Comparison of ENCODE assay signal across 8 cellular contexts in the genomic region with DNA sequence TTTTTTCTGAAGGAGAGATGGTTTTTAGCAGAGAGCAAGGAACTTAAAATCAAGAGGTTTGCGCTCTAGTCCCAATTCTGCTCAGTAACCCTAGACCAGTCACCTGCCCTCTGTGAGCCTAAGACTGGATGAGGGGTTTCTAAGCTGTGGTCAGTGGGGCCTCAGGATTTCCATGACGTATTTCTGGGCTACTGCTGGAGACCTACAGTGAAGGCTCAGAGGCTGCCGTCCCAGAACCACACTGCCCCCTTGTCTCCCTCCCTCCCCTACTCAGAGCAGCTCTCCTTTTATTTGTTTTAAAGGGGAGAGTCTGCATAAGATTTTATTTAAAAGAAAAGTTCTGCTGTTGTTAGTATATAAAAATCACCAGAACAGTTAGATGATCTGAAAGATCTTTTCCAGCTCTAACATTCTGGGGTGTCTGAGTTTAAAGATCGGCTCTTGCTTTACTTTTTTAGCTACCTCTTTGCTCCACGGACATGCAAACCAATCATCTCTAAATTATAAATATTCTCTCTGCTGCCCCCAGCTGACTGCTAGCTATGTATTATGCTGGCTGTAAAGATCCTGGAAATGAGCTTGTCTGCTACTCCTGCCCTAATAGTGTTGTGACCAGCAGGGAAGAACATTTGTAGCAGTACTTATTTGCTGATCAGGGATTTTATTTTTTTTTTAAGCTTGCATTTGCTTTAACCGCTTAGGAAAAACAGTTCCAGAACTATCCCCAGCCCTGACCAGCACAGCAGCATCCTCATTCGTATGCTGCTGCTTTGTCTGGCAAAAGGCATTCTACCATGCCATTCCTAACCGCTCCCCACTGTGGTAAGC. TPM values are rescaled to one million over a fixed set of nuclear protein-coding genes. Genes with fewer than 3 reads are reported as not detected.
DNase-seq lines count a peak whose midpoint lies in the region; ATAC-seq, FAIRE-seq and TF ChIP-seq lines count a peak whose summit lies in the region.

No MANE protein-coding gene starts in this region.

- peak; percentile 70 for TF ChIP-seq CTCF in HFFc6 (IDR thresholded peaks at IDR 0.05)
- peak; percentile 31 for TF ChIP-seq CTCF in bronchial epithelial cell (IDR thresholded peaks at IDR 0.05; ENCODE audit: insufficient read depth, low read length, severe bottlenecking)
- peak; percentile 44 for TF ChIP-seq CTCF in liver (IDR thresholded peaks at IDR 0.05; ENCODE audit: low read depth, low read length, missing input control)
- peak; percentile 28 to 59 (median 34) for TF ChIP-seq CTCF in uterus (IDR thresholded peaks at IDR 0.05)

- H3K4me3 Mint-ChIP-seq in HFFc6: peak overlapping the region; percentile 76

- intact Hi-C loops in uterus (cut with DNase I; ENCODE audit: low total_unique reads): no loop called here

- peak overlapping the region; percentile 78 for H3K27ac Mint-ChIP-seq in HFFc6

- no peaks in the 10 kb centered on the region for H3K27me3 ChIP-seq in bronchial epithelial cell (ENCODE audit: control insufficient read depth, insufficient read depth, low read length)
- H3K27me3 ChIP-seq in liver (ENCODE audit: control insufficient read depth in 4 of 4, insufficient read depth in 4 of 4, low read length in 3 of 4): no peaks in the 10 kb centered on the region
- no peaks in the 10 kb centered on the region for H3K27me3 ChIP-seq in uterus

- peaks cover 62% of the 10 kb centered on the region for H3K4me1 Mint-ChIP-seq in HFFc6 (ENCODE audit: low read depth)

- peak; percentile 52 to 54 for TF ChIP-seq RAD21 in liver (IDR thresholded peaks at IDR 0.05)

- H3K36me3 ChIP-seq in bronchial epithelial cell (ENCODE audit: control insufficient read depth, insufficient read depth, low read length) (no peaks in the 10 kb centered on the region), liver (ENCODE audit: control insufficient read depth in 4 of 4, insufficient read depth in 3 of 4, low read depth in 1 of 4, low read length in 3 of 4) (no peaks in the 10 kb centered on the region), uterus (no peaks in the 10 kb centered on the region)

- H3K36me3 Mint-ChIP-seq in HFFc6 (ENCODE audit: low read depth): no peaks in the 10 kb centered on the region

- 43% methylated on average over 8 of the region's 8 CpGs for WGBS in liver

- no peak overlapping the region for H3K27ac ChIP-seq in liver (ENCODE audit: low read depth in 1 of 2, low read length in 2 of 2)
- H3K27ac ChIP-seq in uterus: peak overlapping the region; percentile 28 to 44

- FAIRE-seq in bronchial epithelial cell (lab: Jason Lieb, UNC): no peak
- FAIRE-seq in GM12892 (lab: Jason Lieb, UNC): no peak

- DNase-seq in DMS153 (lab: John Stamatoyannopoulos, UW) (peak; percentile 7), HFFc6 (peak; percentile 69), NOMO-1 (lab: John Stamatoyannopoulos, UW; ENCODE audit: unreplicated experiment in 2 of 2) (peak; percentile 24), bronchial epithelial cell (ENCODE audit: low read depth) (peak; percentile 32), uterus (peak in 1 of 2 donors; percentile 20), GM12892 (ENCODE audit: insufficient read length) (no peak)

- peak overlapping the region in 1 of 2 donors; percentile 12 for H3K9ac ChIP-seq in liver (ENCODE audit: low read depth in 1 of 2, low read length in 2 of 2)

- no peaks in the 10 kb centered on the region; the same call in 1 of the 2 replicates for H3K27me3 Mint-ChIP-seq in HFFc6 (ENCODE audit: insufficient read depth)

- H3K4me1 ChIP-seq in liver (ENCODE audit: control insufficient read depth in 4 of 4, insufficient read depth in 4 of 4, low read length in 3 of 4) (peaks cover 0 to 10% (median 1%) of the 10 kb centered on the region in 4 donors), uterus (no peaks in the 10 kb centered on the region)

- no peak for ATAC-seq in GM21447 (IDR thresholded peaks at IDR 0.05; ENCODE audit: unreplicated experiment)

- no peak overlapping the region for H3K4me3 ChIP-seq in bronchial epithelial cell (ENCODE audit: low read depth, low read length)
- peak overlapping the region in 2 of 3 donors; percentile 27 to 37 for H3K4me3 ChIP-seq in liver (ENCODE audit: low read depth in 1 of 3, low read length in 3 of 3)
- H3K4me3 ChIP-seq in uterus: no peak overlapping the region

- no peaks in the 10 kb centered on the region for H3K9me3 ChIP-seq in liver (ENCODE audit: control insufficient read depth in 4 of 4, low read length in 3 of 4)
- no peaks in the 10 kb centered on the region for H3K9me3 ChIP-seq in uterus

- TF ChIP-seq POLR2A in uterus (IDR thresholded peaks at IDR 0.05) (no peak), GM12892 (IDR thresholded peaks at IDR 0.05; ENCODE audit: low read depth, low read length) (no peak)

- no peaks in the 10 kb centered on the region for H3K9me3 Mint-ChIP-seq in HFFc6

TF ChIP-seq in liver, 16 proteins besides CTCF, POLR2A, EP300 and RAD21:
- no peak for TF ChIP-seq EGR1 (IDR thresholded peaks at IDR 0.05; ENCODE audit: low read depth in 2 of 2)
- no peak for TF ChIP-seq FOXA1 (IDR thresholded peaks at IDR 0.05)
- no peak for TF ChIP-seq NR2F2 (IDR thresholded peaks at IDR 0.05)
- no peak for TF ChIP-seq SP1 (IDR thresholded peaks at IDR 0.05)
- TF ChIP-seq, protein P1, sequence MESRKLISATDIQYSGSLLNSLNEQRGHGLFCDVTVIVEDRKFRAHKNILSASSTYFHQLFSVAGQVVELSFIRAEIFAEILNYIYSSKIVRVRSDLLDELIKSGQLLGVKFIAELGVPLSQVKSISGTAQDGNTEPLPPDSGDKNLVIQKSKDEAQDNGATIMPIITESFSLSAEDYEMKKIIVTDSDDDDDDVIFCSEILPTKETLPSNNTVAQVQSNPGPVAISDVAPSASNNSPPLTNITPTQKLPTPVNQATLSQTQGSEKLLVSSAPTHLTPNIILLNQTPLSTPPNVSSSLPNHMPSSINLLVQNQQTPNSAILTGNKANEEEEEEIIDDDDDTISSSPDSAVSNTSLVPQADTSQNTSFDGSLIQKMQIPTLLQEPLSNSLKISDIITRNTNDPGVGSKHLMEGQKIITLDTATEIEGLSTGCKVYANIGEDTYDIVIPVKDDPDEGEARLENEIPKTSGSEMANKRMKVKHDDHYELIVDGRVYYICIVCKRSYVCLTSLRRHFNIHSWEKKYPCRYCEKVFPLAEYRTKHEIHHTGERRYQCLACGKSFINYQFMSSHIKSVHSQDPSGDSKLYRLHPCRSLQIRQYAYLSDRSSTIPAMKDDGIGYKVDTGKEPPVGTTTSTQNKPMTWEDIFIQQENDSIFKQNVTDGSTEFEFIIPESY (IDR thresholded peaks at IDR 0.05): no peak
- TF ChIP-seq, protein P2, sequence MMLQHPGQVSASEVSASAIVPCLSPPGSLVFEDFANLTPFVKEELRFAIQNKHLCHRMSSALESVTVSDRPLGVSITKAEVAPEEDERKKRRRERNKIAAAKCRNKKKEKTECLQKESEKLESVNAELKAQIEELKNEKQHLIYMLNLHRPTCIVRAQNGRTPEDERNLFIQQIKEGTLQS (IDR thresholded peaks at IDR 0.05): no peak
- TF ChIP-seq YY1 (IDR thresholded peaks at IDR 0.05): no peak
- TF ChIP-seq HNF4A (conservative IDR thresholded peaks at IDR 0.05): no peak
- TF ChIP-seq, protein P3, sequence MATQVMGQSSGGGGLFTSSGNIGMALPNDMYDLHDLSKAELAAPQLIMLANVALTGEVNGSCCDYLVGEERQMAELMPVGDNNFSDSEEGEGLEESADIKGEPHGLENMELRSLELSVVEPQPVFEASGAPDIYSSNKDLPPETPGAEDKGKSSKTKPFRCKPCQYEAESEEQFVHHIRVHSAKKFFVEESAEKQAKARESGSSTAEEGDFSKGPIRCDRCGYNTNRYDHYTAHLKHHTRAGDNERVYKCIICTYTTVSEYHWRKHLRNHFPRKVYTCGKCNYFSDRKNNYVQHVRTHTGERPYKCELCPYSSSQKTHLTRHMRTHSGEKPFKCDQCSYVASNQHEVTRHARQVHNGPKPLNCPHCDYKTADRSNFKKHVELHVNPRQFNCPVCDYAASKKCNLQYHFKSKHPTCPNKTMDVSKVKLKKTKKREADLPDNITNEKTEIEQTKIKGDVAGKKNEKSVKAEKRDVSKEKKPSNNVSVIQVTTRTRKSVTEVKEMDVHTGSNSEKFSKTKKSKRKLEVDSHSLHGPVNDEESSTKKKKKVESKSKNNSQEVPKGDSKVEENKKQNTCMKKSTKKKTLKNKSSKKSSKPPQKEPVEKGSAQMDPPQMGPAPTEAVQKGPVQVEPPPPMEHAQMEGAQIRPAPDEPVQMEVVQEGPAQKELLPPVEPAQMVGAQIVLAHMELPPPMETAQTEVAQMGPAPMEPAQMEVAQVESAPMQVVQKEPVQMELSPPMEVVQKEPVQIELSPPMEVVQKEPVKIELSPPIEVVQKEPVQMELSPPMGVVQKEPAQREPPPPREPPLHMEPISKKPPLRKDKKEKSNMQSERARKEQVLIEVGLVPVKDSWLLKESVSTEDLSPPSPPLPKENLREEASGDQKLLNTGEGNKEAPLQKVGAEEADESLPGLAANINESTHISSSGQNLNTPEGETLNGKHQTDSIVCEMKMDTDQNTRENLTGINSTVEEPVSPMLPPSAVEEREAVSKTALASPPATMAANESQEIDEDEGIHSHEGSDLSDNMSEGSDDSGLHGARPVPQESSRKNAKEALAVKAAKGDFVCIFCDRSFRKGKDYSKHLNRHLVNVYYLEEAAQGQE (IDR thresholded peaks at IDR 0.05): no peak
- TF ChIP-seq TAF1 (conservative IDR thresholded peaks at IDR 0.05): no peak

RNA-seq across cellular contexts. Expression of a gene that starts 28.6 kb away (rescaled TPM):
- 100 to 1,000 TPM; 174 to 221 (median 198) TPM for total RNA-seq in HFFc6 (2021; fragmentation: NEBNext Ultra II Directional; extraction: Animal tissue kit (Norgen Biotek cat#: 25700))
- 9.7 and 20.4 TPM in 2 replicates for total RNA-seq in bronchial epithelial cell
- 10 to 100 TPM; 28.4 to 29.8 TPM for total RNA-seq in liver
- polyA plus RNA-seq in liver: 100 to 1,000 TPM; 124 to 269 TPM
- 100 to 1,000 TPM in 2 of 4 donors, 10 to 100 TPM in 2; 17.8 to 203 (median 91.8) TPM for total RNA-seq in uterus
- polyA plus RNA-seq in GM12892 (2012; ENCODE audit: missing spikeins): 288 TPM

Comparison
In these comparisons a context has a peak if more than half of its experiments do, and no peak if none do; other contexts are left out.
1. H3K4me3 ChIP-seq: peak in liver (2 of 3); none in bronchial epithelial cell (single experiment) and uterus (0 of 2).
2. H3K27ac ChIP-seq: peak in uterus (2 of 2); none in liver (0 of 2).
3. Peak in every context shown above with its lines, with median percentiles within 50 percentile points of each other: CTCF ChIP-seq.